ENCODE assay signal across 1 cellular context in genomic region chr3:171056528-171056927, GRCh38.
TF ChIP-seq lines count a peak whose summit lies in the region.

No MANE protein-coding gene starts in this region.

TF ChIP-seq in endothelial cell of umbilical vein, 7 proteins besides CTCF, POLR2A, EP300 and RAD21 (continued from another document):
- peak; percentile 45 for TF ChIP-seq JUN (IDR thresholded peaks at IDR 0.05; ENCODE audit: borderline replicate concordance, insufficient read depth, insufficient read length, low read depth)
- peak; percentile 62 for TF ChIP-seq GATA2 (IDR thresholded peaks at IDR 0.05; ENCODE audit: insufficient read depth, insufficient read length, low read depth, low read length)
- TF ChIP-seq MAX (IDR thresholded peaks at IDR 0.05; ENCODE audit: insufficient read depth, insufficient read length): no peak
